11 cellular contexts compared by ENCODE assay signal in genomic region chr15:25811481-25811906, GRCh38. TPM values are rescaled to one million over a fixed set of nuclear protein-coding genes. Genes with fewer than 3 reads are reported as not detected.
DNase-seq lines count a peak whose midpoint lies in the region; ATAC-seq and TF ChIP-seq lines count a peak whose summit lies in the region.
"Had no signal": no experiment of that assay in that cellular context is flagged by ENCODE, and none has a peak within 500 bp of the region (broad histone marks: within the 10 kb centered on the region; RNA-seq: fewer than 3 reads in every experiment).

No MANE protein-coding gene starts in this region.

- no peaks in the 10 kb centered on the region for H3K9me3 ChIP-seq in H9 (ENCODE audit: control insufficient read depth, low read depth, low read length)

- H3K56ac ChIP-seq in H9 (ENCODE audit: insufficient read length, low read depth, low read length): no peak overlapping the region

- no peaks in the 10 kb centered on the region for H3K79me2 ChIP-seq in H9 (ENCODE audit: insufficient read depth, low read length)

- no peak overlapping the region for H3K27ac ChIP-seq in H9 (ENCODE audit: insufficient read length, low read depth, low read length)

- H3K4me1 Mint-ChIP-seq in H9: peaks cover 17 to 27% of the 10 kb centered on the region in 2 experiments
- peaks cover 61 to 70% of the 10 kb centered on the region in 2 donors for H3K4me1 Mint-ChIP-seq in natural killer cell

- H3K23ac ChIP-seq in H9 (ENCODE audit: insufficient read length, low read depth, low read length): no peak overlapping the region

- H3K9me3 Mint-ChIP-seq in H9 (no peaks in the 10 kb centered on the region), natural killer cell (no peaks in the 10 kb centered on the region)

- peak; percentile 81 for ATAC-seq in GM18870 (IDR thresholded peaks at IDR 0.05; ENCODE audit: unreplicated experiment)
- peak; percentile 71 to 88 (median 75) for ATAC-seq in natural killer cell
- ATAC-seq in left lobe of liver: no peak
- ATAC-seq: SK-N-SH treated with all-trans-retinoic acid at 6 μM for 48 hours had no signal

- H3K4ac ChIP-seq in H9 (ENCODE audit: low read depth, low read length): no peak overlapping the region

- no peaks in the 10 kb centered on the region for H3K27me3 ChIP-seq in H9 (ENCODE audit: insufficient read depth, low read length)

- H3K4me2 ChIP-seq in H9 (ENCODE audit: insufficient read depth, insufficient read length, low read length): no peak overlapping the region

- H2AK5ac ChIP-seq in H9 (ENCODE audit: insufficient read length, low read length): no peak overlapping the region

- H3K18ac ChIP-seq in H9 (ENCODE audit: insufficient read length, low read depth, low read length): peak overlapping the region; percentile 46

- H4K20me1 ChIP-seq in H9 (ENCODE audit: control insufficient read depth, insufficient read depth, insufficient read length): no peaks in the 10 kb centered on the region

- H4K8ac ChIP-seq in H9 (replicated peaks; ENCODE audit: insufficient read length, low read depth, low read length): no peak overlapping the region

- H4K5ac ChIP-seq in H9 (ENCODE audit: insufficient read length, low read depth, low read length): no peak overlapping the region

- H2BK120ac ChIP-seq in H9 (ENCODE audit: low read depth, low read length, poor library complexity, severe bottlenecking): no peak overlapping the region

- H4K91ac ChIP-seq in H9 (ENCODE audit: insufficient read length, low read depth, low read length): no peak overlapping the region

- H3K9ac ChIP-seq in H9 (ENCODE audit: extremely low read depth, insufficient read length, low read length): no peak overlapping the region

- no peak overlapping the region for H3K4me3 Mint-ChIP-seq in H9
- peak overlapping the region; percentile 89 for H3K4me3 Mint-ChIP-seq in natural killer cell

- H2BK20ac ChIP-seq in H9 (ENCODE audit: low read depth, low read length, poor library complexity, severe bottlenecking): no peak overlapping the region

- DNase-seq in H9 (no peak), NOMO-1 treated with DMSO at 0.1 percent for 48 hours (lab: John Stamatoyannopoulos, UW; ENCODE audit: unreplicated experiment) (peak; percentile 47), natural killer cell (peak; percentile 37), foreskin melanocyte (no peak), left lobe of liver (ENCODE audit: low spot score) (no peak), NCI-H345 treated with DMSO at 0.1 percent for 48 hours (lab: John Stamatoyannopoulos, UW; ENCODE audit: unreplicated experiment) (no peak), Ammon's horn (ENCODE audit: low spot score) (no peak)
- DNase-seq: midbrain, NCI-H2029 had no signal

- H3K27ac Mint-ChIP-seq in H9 (no peak overlapping the region), natural killer cell (peak overlapping the region; percentile 65 to 89)

- no peak overlapping the region for H2BK5ac ChIP-seq in H9 (ENCODE audit: insufficient read length, low read length)

- no peak overlapping the region for H3T11ph ChIP-seq in H9 (ENCODE audit: low read length)

- H3K36me3 Mint-ChIP-seq in H9 (ENCODE audit: insufficient read depth in 1 of 3, low read depth in 3 of 3): no peaks in the 10 kb centered on the region; a peak in 1 of 7 replicates
- no peaks in the 10 kb centered on the region for H3K36me3 Mint-ChIP-seq in natural killer cell

- no peak overlapping the region for H3K14ac ChIP-seq in H9 (ENCODE audit: insufficient read depth, low read length)

- H3K27me3 Mint-ChIP-seq in H9 (ENCODE audit: low read depth) (peaks cover 4% of the 10 kb centered on the region), natural killer cell (ENCODE audit: low read depth in 2 of 2) (no peaks in the 10 kb centered on the region)

- H3K4me1 ChIP-seq in H9 (ENCODE audit: insufficient read depth, low read length): peaks cover 5% of the 10 kb centered on the region; the same call in 1 of the 2 replicates

- no peak overlapping the region for H2BK12ac ChIP-seq in H9 (ENCODE audit: insufficient read length, low read depth, low read length)

- no peak overlapping the region for H2BK15ac ChIP-seq in H9 (ENCODE audit: low read depth, low read length)

- H3K23me2 ChIP-seq in H9 (ENCODE audit: insufficient read length, low read depth, low read length, poor library complexity, severe bottlenecking): no peaks in the 10 kb centered on the region

- H3K79me1 ChIP-seq in H9 (ENCODE audit: insufficient read depth, low read depth, low read length, poor library complexity, severe bottlenecking): no peaks in the 10 kb centered on the region

- TF ChIP-seq CTCF in H9 (conservative IDR thresholded peaks at IDR 0.05) (no peak), natural killer cell (IDR thresholded peaks at IDR 0.05) (no peak)

- no peak overlapping the region for H2AFZ ChIP-seq in H9 (ENCODE audit: low read length)

- no CpG with 5 or more reads among the region's 9 CpGs for WGBS in H9 (ENCODE audit: extremely low coverage, insufficient read length, low lambda C conversion rate)

- intact Hi-C loops in natural killer cell (cut with micrococcal nuclease): loop anchor here (5.0 kb wide), 1 partner anchor 36 kb away; no protein-coding TSS in a partner anchor

RNA-seq across cellular contexts. Expression of gene ATP10A, which starts 51.6 kb away (rescaled TPM):
- total RNA-seq in H9 (2021): 3.9 and 4.4 TPM in 2 replicates
- total RNA-seq in natural killer cell: 10 to 100 TPM; 50.1 to 67.0 (median 51.2) TPM
- 0.50 TPM for total RNA-seq in left lobe of liver

Comparison
In these comparisons a context has a peak if more than half of its experiments do, and no peak if none do; other contexts are left out.
1. DNase-seq: peak in NOMO-1 treated with DMSO at 0.1 percent for 48 hours (single experiment) and natural killer cell (single experiment); none in H9 (single experiment), foreskin melanocyte (single experiment), left lobe of liver (single experiment), NCI-H345 treated with DMSO at 0.1 percent for 48 hours (single experiment) and Ammon's horn (single experiment).
2. H3K27ac Mint-ChIP-seq: peak in natural killer cell (2 of 2); none in H9 (0 of 3).